ENCODE assay signal across 8 cellular contexts in genomic region chr13:52449323-52450011, GRCh38. TPM values are rescaled to one million over a fixed set of nuclear protein-coding genes. Genes with fewer than 3 reads are reported as not detected.
DNase-seq lines count a peak whose midpoint lies in the region; ATAC-seq and TF ChIP-seq lines count a peak whose summit lies in the region.

No MANE protein-coding gene starts in this region.

- H3K4me1 ChIP-seq in DOHH2 (ENCODE audit: control insufficient read depth, low read length) (peaks cover 37% of the 10 kb centered on the region), aorta (ENCODE audit: control insufficient read depth in 1 of 2, insufficient read depth in 2 of 2, low read length in 2 of 2) (peaks cover 0 to 4% of the 10 kb centered on the region in 2 donors)

- H3K9me2 ChIP-seq in DOHH2 (replicated peaks; ENCODE audit: control insufficient read depth, low read length) = no peaks in the 10 kb centered on the region

- H3K27ac Mint-ChIP-seq in MCF 10A (ENCODE audit: low read depth, unreplicated experiment) = peak overlapping the region; percentile 94

- DNase-seq in MCF 10A (ENCODE audit: unreplicated experiment) (no peak), medulla oblongata (ENCODE audit: extremely low spot score) (peak; percentile 25), aorta (no peak), OCI-M1 (lab: John Stamatoyannopoulos, UW) (no peak)

- peaks cover 18% of the 10 kb centered on the region for H3K4me1 Mint-ChIP-seq in MCF 10A (ENCODE audit: insufficient read depth, unreplicated experiment)

- ATAC-seq in aorta (ENCODE audit: low FRiP score) (no peak), HG03139 (IDR thresholded peaks at IDR 0.05; ENCODE audit: unreplicated experiment) (no peak), HG03460 (IDR thresholded peaks at IDR 0.05; ENCODE audit: unreplicated experiment) (no peak)

- POLR2A ChIA-PET in MCF 10A (lab: Yijun Ruan, JAX) = interaction anchor here (0.7 to 6.0 kb wide), 18 partner anchors 10 to 290 kb away, joined by 3 to 101 read pairs (median 6); partner anchors contain the start of genes NEK3, SUGT1 and THSD1

- H3K27me3 ChIP-seq in DOHH2 (ENCODE audit: control insufficient read depth, low read length) (no peaks in the 10 kb centered on the region), aorta (ENCODE audit: control insufficient read depth in 1 of 2, insufficient read depth in 2 of 2, low read length in 1 of 2) (no peaks in the 10 kb centered on the region)

- peaks cover 3% of the 10 kb centered on the region for H3F3A ChIP-seq in DOHH2 (ENCODE audit: control insufficient read depth, insufficient read depth)

- H3K27me3 Mint-ChIP-seq in MCF 10A (ENCODE audit: insufficient read depth, unreplicated experiment) = no peaks in the 10 kb centered on the region

- peaks cover 24% of the 10 kb centered on the region for H3K36me3 ChIP-seq in DOHH2 (ENCODE audit: control insufficient read depth, low read length)
- no peaks in the 10 kb centered on the region for H3K36me3 ChIP-seq in aorta (ENCODE audit: control insufficient read depth in 1 of 2, insufficient read depth in 2 of 2, low read length in 1 of 2)

- peaks cover 19% of the 10 kb centered on the region for H3K36me3 Mint-ChIP-seq in MCF 10A (ENCODE audit: insufficient read depth, unreplicated experiment)

- no peak for TF ChIP-seq RAD21 in Ishikawa (IDR thresholded peaks at IDR 0.05; ENCODE audit: low read depth)

- intact Hi-C loops in MCF 10A (cut with micrococcal nuclease) = loop anchor here (1.0 to 10.0 kb wide), 8 partner anchors 35 to 447 kb away; partner anchors contain the start of gene SUGT1
- intact Hi-C loops in aorta (cut with DNase I) = loop anchor here (10.0 kb wide), 3 partner anchors 205 to 435 kb away; partner anchors contain the start of genes ALG11 (in 1 of the 2), ATP7B (in 1 of the 2) and SUGT1 (in 1 of the 2)

- H3K4me3 ChIP-seq in DOHH2 (ENCODE audit: low read length) (peak overlapping the region; percentile 98), aorta (ENCODE audit: low read length in 2 of 2) (peak overlapping the region; percentile 82)

- H3K79me2 ChIP-seq in DOHH2 (ENCODE audit: control insufficient read depth, low read length) = peaks cover 60% of the 10 kb centered on the region

- CTCF ChIA-PET in MCF 10A (lab: Yijun Ruan, JAX) = interaction anchor here (0.6 to 7.0 kb wide), 17 partner anchors 8 to 290 kb away, joined by 3 to 291 read pairs (median 3); partner anchors contain the start of gene THSD1

- WGBS in aorta, 2 donors = 16 to 19% methylated on average over 11 of the region's 11 CpGs

- peak overlapping the region; percentile 94 for H3K4me3 Mint-ChIP-seq in MCF 10A (ENCODE audit: unreplicated experiment)

- H4K20me1 ChIP-seq in DOHH2 (ENCODE audit: control insufficient read depth, insufficient read depth, low read depth, low read length) = peaks cover 11% of the 10 kb centered on the region; the same call in 1 of the 2 replicates

- peak overlapping the region; percentile 82 for H3K4me2 ChIP-seq in DOHH2 (ENCODE audit: low read length)

- no peak for TF ChIP-seq CTCF in DOHH2 (IDR thresholded peaks at IDR 0.05; ENCODE audit: low read depth, low read length, poor library complexity, severe bottlenecking)
- TF ChIP-seq CTCF in MCF 10A (IDR thresholded peaks at IDR 0.05; ENCODE audit: unreplicated experiment) = no peak

- H3K9me3 ChIP-seq in DOHH2 (ENCODE audit: control insufficient read depth, insufficient read depth, low read length) = no peaks in the 10 kb centered on the region
- no peaks in the 10 kb centered on the region for H3K9me3 ChIP-seq in aorta (ENCODE audit: control insufficient read depth, low read length)

- H3K9me3 Mint-ChIP-seq in MCF 10A (ENCODE audit: unreplicated experiment) = no peaks in the 10 kb centered on the region

- H3K27ac ChIP-seq in DOHH2 (ENCODE audit: low read depth, low read length) (peak overlapping the region; percentile 58), aorta (ENCODE audit: low read depth in 1 of 2, low read length in 2 of 2) (peak overlapping the region; percentile 57 to 69)

- no peak for TF ChIP-seq EP300 in Ishikawa (IDR thresholded peaks at IDR 0.05; ENCODE audit: borderline replicate concordance)

- BruUV-seq in MCF 10A (replicated peaks; lab: Mats Ljungman, UMichigan) = TSS peak; percentile 48

TF ChIP-seq in Ishikawa, 13 proteins besides CTCF, POLR2A, EP300 and RAD21:
- 0 out of 2 replicates have a peak, but pooled peaks have one; percentile 3 for TF ChIP-seq TAF1 (IDR thresholded peaks at IDR 0.05; ENCODE audit: low read depth)
- TF ChIP-seq TCF12 (IDR thresholded peaks at IDR 0.05; ENCODE audit: low read depth) = no peak

RNA-seq across cellular contexts. Expression of gene VPS36, which starts 1.0 kb away (rescaled TPM):
- total RNA-seq in MCF 10A (2022) = 42.8 and 43.4 TPM in 2 replicates
- total RNA-seq in aorta = 10 to 100 TPM; 45.5 to 54.3 TPM
- polyA plus RNA-seq in aorta = 10 to 100 TPM; 20.4 to 22.4 TPM

RNA-seq across cellular contexts. Expression of gene CKAP2, which starts 5.8 kb away (rescaled TPM):
- 37.9 and 50.7 TPM in 2 replicates for total RNA-seq in MCF 10A (2022)
- 1 to 10 TPM; 5.4 to 9.6 TPM for total RNA-seq in aorta
- 1 to 10 TPM; 2.0 to 2.3 TPM for polyA plus RNA-seq in aorta

RNA-seq across cellular contexts. Expression of gene THSD1, which starts 43.5 kb away (rescaled TPM):
- total RNA-seq in MCF 10A (2022) = 13.3 and 16.7 TPM in 2 replicates
- 10 to 100 TPM in 1 of 2 donors, 1 to 10 TPM in 1; 6.6 to 16.0 TPM for total RNA-seq in aorta
- polyA plus RNA-seq in aorta = 1 to 10 TPM in 1 of 2 donors, not detected in 1; 1.3 TPM
